ENCODE assay signal across 8 cellular contexts in the genomic region with DNA sequence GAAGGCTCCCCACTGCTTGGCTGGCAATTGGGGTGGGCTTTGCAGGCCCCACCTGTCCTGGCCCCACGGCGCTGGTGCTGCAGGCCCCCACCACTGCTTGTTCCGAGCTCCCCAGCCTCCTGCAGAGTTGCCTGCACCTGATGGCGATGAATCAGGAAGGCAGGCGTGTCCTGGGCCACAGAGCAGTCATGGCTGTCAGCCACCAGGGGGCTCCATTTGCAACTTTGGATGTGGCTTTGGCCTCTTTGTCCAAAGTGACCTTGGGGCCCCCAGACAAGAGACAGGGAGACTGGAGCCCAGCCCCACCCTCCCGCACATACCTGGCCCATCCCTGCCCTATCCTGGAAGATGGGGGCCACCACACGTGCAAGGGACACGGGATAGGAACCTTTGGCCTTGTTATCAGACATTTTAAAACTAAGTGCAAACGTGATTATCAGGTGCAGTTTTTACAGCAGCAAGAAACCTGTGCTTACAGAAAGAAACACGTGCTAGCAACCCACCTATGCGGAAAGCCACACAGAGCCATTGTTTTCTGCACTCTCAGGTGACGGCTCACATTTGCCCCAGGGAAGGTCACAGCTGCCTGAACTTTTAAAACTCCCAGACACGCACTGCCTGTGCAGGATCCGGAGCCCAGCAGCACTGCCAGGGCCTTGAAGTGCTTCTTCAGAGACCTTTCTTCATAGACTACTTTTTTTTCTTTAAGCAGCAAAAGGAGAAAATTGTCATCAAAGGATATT.
A peak's percentile ranks its signal among the peaks of the same experiment; 100 is the strongest.
DNase-seq lines count a peak whose midpoint lies in the region; ATAC-seq and TF ChIP-seq lines count a peak whose summit lies in the region.

A gene with protein sequence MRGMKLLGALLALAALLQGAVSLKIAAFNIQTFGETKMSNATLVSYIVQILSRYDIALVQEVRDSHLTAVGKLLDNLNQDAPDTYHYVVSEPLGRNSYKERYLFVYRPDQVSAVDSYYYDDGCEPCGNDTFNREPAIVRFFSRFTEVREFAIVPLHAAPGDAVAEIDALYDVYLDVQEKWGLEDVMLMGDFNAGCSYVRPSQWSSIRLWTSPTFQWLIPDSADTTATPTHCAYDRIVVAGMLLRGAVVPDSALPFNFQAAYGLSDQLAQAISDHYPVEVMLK (plus strand): TSS at position 443 of the 743 bp plus-strand sequence. CDS start 683 bp downstream, outside the sequence.

- H3K27me3 ChIP-seq in duodenal mucosa (ENCODE audit: control insufficient read depth in 1 of 2, insufficient read depth in 2 of 2, low read length in 2 of 2) = no peaks in the 10 kb centered on the region

- peak; percentile 78 for TF ChIP-seq CTCF in NB4 (IDR thresholded peaks at IDR 0.05; ENCODE audit: low read depth, low read length)

- no peaks in the 10 kb centered on the region for H3K9me3 ChIP-seq in duodenal mucosa (ENCODE audit: control insufficient read depth in 1 of 2, low read length in 2 of 2)

- peak within 1 kb of the TSS; percentile 90 to 91 for H3K9ac ChIP-seq in duodenal mucosa (ENCODE audit: low read depth in 1 of 2, low read length in 2 of 2)

- H3K4me1 ChIP-seq in duodenal mucosa (ENCODE audit: control insufficient read depth in 1 of 2, insufficient read depth in 2 of 2, low read length in 2 of 2) = peaks cover 17 to 28% of the 10 kb centered on the region in 2 donors

- no peak for TF ChIP-seq POLR2A in NB4 (IDR thresholded peaks at IDR 0.05; ENCODE audit: extremely low read depth, insufficient read length)

- peak within 1 kb of the TSS; percentile 84 for H3K27ac ChIP-seq in duodenal mucosa (ENCODE audit: low read depth, low read length)

- DNase-seq in NCI-H2171 treated with DMSO at 0.1 percent for 48 hours (lab: John Stamatoyannopoulos, UW) (peak; percentile 8), NCI-H2171 (lab: John Stamatoyannopoulos, UW) (no peak), NB4 (ENCODE audit: low read depth) (peak; percentile 77), medulla oblongata (ENCODE audit: extremely low spot score) (peak; percentile 60)
- peak; percentile 45 to 49 for DNase-seq in activated CD4-positive, alpha-beta T cell treated with anti-CD3 and anti-CD28 coated beads for 4 hours
- DNase-seq in stimulated activated CD8-positive, alpha-beta memory T cell treated with anti-CD3 and anti-CD28 coated beads, Interleukin-7, amount 100 ng/mL, for 24 hours (ENCODE audit: low read depth) = peak; percentile 34

- no peak for ATAC-seq in GM21825 (IDR thresholded peaks at IDR 0.05; ENCODE audit: unreplicated experiment)

- no peak within 1 kb of the TSS for H3K4me3 ChIP-seq in NB4 (ENCODE audit: low read depth, low read length)
- peak within 1 kb of the TSS; percentile 75 to 78 for H3K4me3 ChIP-seq in duodenal mucosa (ENCODE audit: low read depth in 1 of 2, low read length in 2 of 2)

- peaks cover 31 to 51% of the 10 kb centered on the region in 2 donors for H3K36me3 ChIP-seq in duodenal mucosa (ENCODE audit: control insufficient read depth in 1 of 2, insufficient read depth in 2 of 2, low read length in 2 of 2)
